Comparison of ENCODE assay signal across 13 cellular contexts in the genomic region with DNA sequence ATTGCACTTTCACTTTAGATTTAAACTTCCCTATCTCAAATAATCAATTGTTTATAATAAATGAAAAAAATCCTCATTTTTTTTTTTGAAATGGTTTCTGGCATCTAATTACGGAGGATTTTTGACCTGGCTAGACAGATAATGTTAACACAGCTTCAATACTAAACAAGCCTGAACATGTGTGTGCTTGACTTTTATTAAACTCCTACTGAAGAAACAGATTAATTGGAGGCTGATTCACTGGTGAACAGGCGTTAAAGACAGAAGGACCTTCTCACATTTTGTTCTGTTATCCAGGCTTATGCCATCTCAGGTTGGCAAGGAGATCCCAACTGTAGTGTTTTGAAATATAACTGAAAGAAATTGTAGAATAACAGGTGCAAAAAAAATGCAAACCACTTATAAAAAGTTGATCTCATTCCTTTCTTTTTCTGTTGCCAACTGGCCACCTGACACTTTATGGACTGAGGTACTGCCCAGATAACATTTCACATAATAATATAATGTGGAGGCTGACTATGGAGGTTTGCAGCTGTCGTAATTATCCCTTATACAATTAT.
DNase-seq lines count a peak whose midpoint lies in the region; ATAC-seq and TF ChIP-seq lines count a peak whose summit lies in the region.
"Had no signal": no experiment of that assay in that cellular context is flagged by ENCODE, and none has a peak within 500 bp of the region (broad histone marks: within the 10 kb centered on the region; RNA-seq: fewer than 3 reads in every experiment).

No MANE protein-coding gene starts in this region.

- WGBS in hepatocyte (ENCODE audit: low lambda C conversion rate, missing lambda C conversion rate), result 56% methylated on average over 3 of the region's 3 CpGs
- 56 to 57% methylated on average over 3 of the region's 3 CpGs for WGBS in body of pancreas, 2 donors

- DNase-seq in Ammon's horn (ENCODE audit: low spot score), result peak; percentile 15
- peak; percentile 25 for DNase-seq in HPDE6-E6E7 (ENCODE audit: extremely low spot score)
- DNase-seq in NCI-H748 (lab: John Stamatoyannopoulos, UW; ENCODE audit: unreplicated experiment), result peak; percentile 58
- no peak for DNase-seq in hepatocyte (ENCODE audit: low spot score)
- DNase-seq in globus pallidus (ENCODE audit: low spot score), result no peak
- DNase-seq in GM19238 (ENCODE audit: insufficient read length, low spot score), result no peak
- DNase-seq in HAP-1 (ENCODE audit: low spot score in 2 of 2), result no peak
- no peak for DNase-seq in body of pancreas
- DNase-seq: effector CD4-positive, alpha-beta T cell; NCI-H2029 treated with DMSO at 0.1 percent for 48 hours; sigmoid colon; stimulated activated naive CD8-positive, alpha-beta T cell treated with anti-CD3 and anti-CD28 coated beads, Interleukin-15, amount 100 ng/mL, for 72 hours had no signal

- H3K27ac ChIP-seq in hepatocyte (no peak overlapping the region), body of pancreas (no peak overlapping the region)
- H3K27ac ChIP-seq: KMS-11, sigmoid colon had no signal

- H3K79me2 ChIP-seq in hepatocyte, result no peaks in the 10 kb centered on the region

- H3K27me3 ChIP-seq in hepatocyte (no peaks in the 10 kb centered on the region), HAP-1 (ENCODE audit: low read depth) (no peaks in the 10 kb centered on the region), body of pancreas (no peaks in the 10 kb centered on the region)
- H3K27me3 ChIP-seq: sigmoid colon had no signal

- no peak for TF ChIP-seq CTCF in hepatocyte (IDR thresholded peaks at IDR 0.05; ENCODE audit: poor library complexity)
- no peak for TF ChIP-seq CTCF in body of pancreas (IDR thresholded peaks at IDR 0.05)

- peak overlapping the region; percentile 50 for H3K4me2 ChIP-seq in hepatocyte
- H3K4me2 ChIP-seq: KMS-11 had no signal

- in situ Hi-C loops in HAP-1 (cut with MboI; ENCODE audit: low sequenced_read_pairs), result no loop called here

- H3K4me1 ChIP-seq in hepatocyte (ENCODE audit: insufficient read depth) (no peaks in the 10 kb centered on the region), HAP-1 (no peaks in the 10 kb centered on the region), body of pancreas (no peaks in the 10 kb centered on the region)
- H3K4me1 ChIP-seq: sigmoid colon had no signal

- H3K9me2 ChIP-seq in hepatocyte (replicated peaks; ENCODE audit: insufficient read depth), result no peaks in the 10 kb centered on the region

- intact Hi-C loops in body of pancreas (cut with DNase I), result no loop called here

- H3K4me3 ChIP-seq in hepatocyte, result no peak overlapping the region
- H3K4me3 ChIP-seq in HAP-1, result no peak overlapping the region
- H3K4me3 ChIP-seq in body of pancreas, result no peak overlapping the region
- H3K4me3 ChIP-seq: sigmoid colon had no signal

- H3K9me3 ChIP-seq in hepatocyte (ENCODE audit: low read depth) (no peaks in the 10 kb centered on the region), HAP-1 (no peaks in the 10 kb centered on the region), body of pancreas (no peaks in the 10 kb centered on the region)
- H3K9me3 ChIP-seq: sigmoid colon had no signal

- TF ChIP-seq POLR2A in body of pancreas (IDR thresholded peaks at IDR 0.05), result no peak

- ATAC-seq in body of pancreas, result no peak

- no peaks in the 10 kb centered on the region for H3K36me3 ChIP-seq in hepatocyte (replicated peaks; ENCODE audit: insufficient read depth, low read depth)
- no peaks in the 10 kb centered on the region for H3K36me3 ChIP-seq in HAP-1 (replicated peaks)
- H3K36me3 ChIP-seq in body of pancreas (replicated peaks in 1 of 2; ENCODE audit: insufficient read depth in 1 of 2, low read depth in 2 of 2), result no peaks in the 10 kb centered on the region
- H3K36me3 ChIP-seq: sigmoid colon had no signal

- H2AFZ ChIP-seq in hepatocyte, result no peak overlapping the region

- no peaks in the 10 kb centered on the region for H4K20me1 ChIP-seq in hepatocyte (ENCODE audit: insufficient read depth, poor library complexity, severe bottlenecking)

Comparison
In these comparisons a context has a peak if more than half of its experiments do, and no peak if none do; other contexts are left out.
1. DNase-seq: peak in Ammon's horn (single experiment), HPDE6-E6E7 (single experiment) and NCI-H748 (single experiment); none in hepatocyte (single experiment), globus pallidus (single experiment), GM19238 (single experiment), HAP-1 (0 of 2) and body of pancreas (0 of 4).